ENCODE assay signal across 8 cellular contexts in the genomic region with DNA sequence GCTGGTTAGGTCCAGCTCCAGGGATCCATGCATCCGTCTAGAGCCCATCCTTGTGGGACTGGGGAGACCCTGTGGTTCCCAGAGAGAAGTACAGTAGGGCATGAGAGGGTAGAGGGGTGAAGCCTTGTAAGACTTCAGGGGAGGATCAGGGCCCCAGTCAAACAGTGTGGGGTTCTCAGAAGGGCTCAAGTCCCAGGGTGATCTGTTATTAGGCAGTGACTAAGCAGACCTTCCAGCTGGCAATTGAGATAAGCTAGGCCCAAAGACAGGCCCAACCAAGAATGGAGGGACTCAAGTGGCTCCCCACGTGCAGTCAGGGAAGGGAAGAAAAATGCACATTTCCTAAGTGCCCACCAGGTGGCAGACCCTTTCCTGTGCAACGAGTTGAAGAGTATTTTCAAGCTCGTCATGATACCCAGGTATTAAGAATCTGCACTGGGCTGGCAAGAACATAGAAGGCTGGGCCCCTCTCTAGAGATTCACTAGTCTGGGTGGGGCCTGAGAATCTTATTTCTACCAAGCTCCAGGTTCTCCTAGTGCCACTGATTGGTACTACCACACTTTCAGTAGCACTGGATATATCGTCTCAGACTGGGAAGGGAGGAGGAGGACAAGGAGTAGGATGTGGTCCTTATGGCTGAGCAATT.
A peak's percentile ranks its signal among the peaks of the same experiment; 100 is the strongest.
DNase-seq lines count a peak whose midpoint lies in the region; ATAC-seq and TF ChIP-seq lines count a peak whose summit lies in the region.

No MANE protein-coding gene starts in this region.

- peak in 1 of 7 experiments; percentile 21 for DNase-seq in CD8-positive, alpha-beta T cell
- DNase-seq in NCI-H226, result peak; percentile 33
- peak; percentile 32 for DNase-seq in activated naive CD8-positive, alpha-beta T cell treated with anti-CD3 and anti-CD28 coated beads, Interleukin-2, amount 50 U/mL, for 24 hours
- DNase-seq in right atrium auricular region (ENCODE audit: low spot score), result no peak
- DNase-seq in sciatic nerve (ENCODE audit: low spot score), result peak; percentile 58
- no peak for DNase-seq in T1000 (lab: John Stamatoyannopoulos, UW)

- no peak for ATAC-seq in CD8-positive, alpha-beta T cell
- ATAC-seq in GM18867 (IDR thresholded peaks at IDR 0.05; ENCODE audit: unreplicated experiment), result peak; percentile 96
- ATAC-seq in HG03060 (IDR thresholded peaks at IDR 0.05; ENCODE audit: low read depth, unreplicated experiment), result peak; percentile 85
- peak; percentile 72 for ATAC-seq in activated naive CD8-positive, alpha-beta T cell treated with anti-CD3 and anti-CD28 coated beads, Interleukin-2, amount 50 U/mL, for 24 hours
- peak; percentile 76 for ATAC-seq in sciatic nerve

- H3K27me3 Mint-ChIP-seq in CD8-positive, alpha-beta T cell (ENCODE audit: low read depth), result no peaks in the 10 kb centered on the region
- peaks cover 3% of the 10 kb centered on the region for H3K27me3 Mint-ChIP-seq in activated naive CD8-positive, alpha-beta T cell treated with anti-CD3 and anti-CD28 coated beads, Interleukin-2, amount 50 U/mL, for 24 hours

- H3K27me3 ChIP-seq in CD8-positive, alpha-beta T cell (ENCODE audit: insufficient read depth, low read length), result no peaks in the 10 kb centered on the region
- H3K27me3 ChIP-seq in right atrium auricular region, result no peaks in the 10 kb centered on the region

- no peak overlapping the region for H3K27ac ChIP-seq in CD8-positive, alpha-beta T cell (ENCODE audit: low read depth, low read length)
- no peak overlapping the region for H3K27ac ChIP-seq in right atrium auricular region

- H3K4me1 Mint-ChIP-seq in CD8-positive, alpha-beta T cell (ENCODE audit: low read depth), result no peaks in the 10 kb centered on the region
- no peaks in the 10 kb centered on the region for H3K4me1 Mint-ChIP-seq in activated naive CD8-positive, alpha-beta T cell treated with anti-CD3 and anti-CD28 coated beads, Interleukin-2, amount 50 U/mL, for 24 hours

- no peaks in the 10 kb centered on the region for H3K9me3 Mint-ChIP-seq in CD8-positive, alpha-beta T cell
- no peaks in the 10 kb centered on the region for H3K9me3 Mint-ChIP-seq in activated naive CD8-positive, alpha-beta T cell treated with anti-CD3 and anti-CD28 coated beads, Interleukin-2, amount 50 U/mL, for 24 hours

- H3K4me3 Mint-ChIP-seq in CD8-positive, alpha-beta T cell, result no peak overlapping the region
- no peak overlapping the region for H3K4me3 Mint-ChIP-seq in activated naive CD8-positive, alpha-beta T cell treated with anti-CD3 and anti-CD28 coated beads, Interleukin-2, amount 50 U/mL, for 24 hours

- H3K4me1 ChIP-seq in CD8-positive, alpha-beta T cell (ENCODE audit: insufficient read depth, low read length), result no peaks in the 10 kb centered on the region
- H3K4me1 ChIP-seq in right atrium auricular region, result peaks cover 0 to 10% of the 10 kb centered on the region in 2 donors

- H3K9me3 ChIP-seq in CD8-positive, alpha-beta T cell (ENCODE audit: low read length), result no peaks in the 10 kb centered on the region
- H3K9me3 ChIP-seq in right atrium auricular region, result no peaks in the 10 kb centered on the region

- no peaks in the 10 kb centered on the region for H3K36me3 ChIP-seq in CD8-positive, alpha-beta T cell (ENCODE audit: insufficient read depth, low read length)
- no peaks in the 10 kb centered on the region for H3K36me3 ChIP-seq in right atrium auricular region

- CTCF ChIA-PET in CD8-positive, alpha-beta T cell (lab: Charles Lee), result interaction anchor here (0.7 to 2.4 kb wide), 7 partner anchors 8 to 299 kb away, joined by 3 to 7 read pairs (median 3); no protein-coding TSS in a partner anchor

- H3K36me3 Mint-ChIP-seq in CD8-positive, alpha-beta T cell, result no peaks in the 10 kb centered on the region
- no peaks in the 10 kb centered on the region for H3K36me3 Mint-ChIP-seq in activated naive CD8-positive, alpha-beta T cell treated with anti-CD3 and anti-CD28 coated beads, Interleukin-2, amount 50 U/mL, for 24 hours (ENCODE audit: low read depth)

- no peak overlapping the region for H3K27ac Mint-ChIP-seq in CD8-positive, alpha-beta T cell
- no peak overlapping the region for H3K27ac Mint-ChIP-seq in activated naive CD8-positive, alpha-beta T cell treated with anti-CD3 and anti-CD28 coated beads, Interleukin-2, amount 50 U/mL, for 24 hours

- peak; percentile 43 for TF ChIP-seq CTCF in CD8-positive, alpha-beta T cell (IDR thresholded peaks at IDR 0.05)
- TF ChIP-seq CTCF in right atrium auricular region (IDR thresholded peaks at IDR 0.05), result peak; percentile 60 to 72

- intact Hi-C loops in CD8-positive, alpha-beta T cell (cut with DNase I, micrococcal nuclease), result loop anchor here in 1 of 2 experiments (2.0 kb wide), 1 partner anchor 1409 kb away; no protein-coding TSS in a partner anchor
- intact Hi-C loops in sciatic nerve (cut with DNase I), result loop anchor here (10.0 kb wide), 1 partner anchor 49 kb away; no protein-coding TSS in a partner anchor

- H3K4me3 ChIP-seq in CD8-positive, alpha-beta T cell (ENCODE audit: low read depth, low read length), result no peak overlapping the region
- no peak overlapping the region for H3K4me3 ChIP-seq in right atrium auricular region

- POLR2A ChIA-PET in CD8-positive, alpha-beta T cell (lab: Charles Lee), result interaction anchor here (0.5 to 0.6 kb wide), 2 partner anchors 1274 to 1762 kb away, joined by 3 read pairs; no protein-coding TSS in a partner anchor

Comparison
In these comparisons a context has a peak if more than half of its experiments do, and no peak if none do; other contexts are left out.
1. DNase-seq: peak in NCI-H226 (single experiment), activated naive CD8-positive, alpha-beta T cell treated with anti-CD3 and anti-CD28 coated beads, Interleukin-2, amount 50 U/mL, for 24 hours (single experiment) and sciatic nerve (single experiment); none in right atrium auricular region (single experiment) and T1000 (single experiment).